Comparison of ENCODE assay signal across 19 cellular contexts in genomic region chr12:69210661-69211060, GRCh38. TPM values are rescaled to one million over a fixed set of nuclear protein-coding genes. Genes with fewer than 3 reads are reported as not detected.
DNase-seq lines count a peak whose midpoint lies in the region; ATAC-seq and TF ChIP-seq lines count a peak whose summit lies in the region.
"Had no signal": no experiment of that assay in that cellular context is flagged by ENCODE, and none has a peak within 500 bp of the region (broad histone marks: within the 10 kb centered on the region; RNA-seq: fewer than 3 reads in every experiment).

No MANE protein-coding gene starts in this region.

- H3K4me1 ChIP-seq in mucosa of descending colon (ENCODE audit: low read depth), result no peaks in the 10 kb centered on the region
- H3K4me1 ChIP-seq: BLaER1, Caco-2 had no signal

- H3K4me1 Mint-ChIP-seq in activated CD8-positive, alpha-beta T cell treated with anti-CD3 and anti-CD28 coated beads for 36 hours (ENCODE audit: low read depth), result no peaks in the 10 kb centered on the region
- no peaks in the 10 kb centered on the region for H3K4me1 Mint-ChIP-seq in activated CD8-positive, alpha-beta T cell treated with anti-CD3 and anti-CD28 coated beads, Interleukin-2, amount 10 ng/mL, durations not matched to agents 7 days and 5 days (ENCODE audit: low read depth)
- H3K4me1 Mint-ChIP-seq: B cell; CD4-positive, CD25-positive, alpha-beta regulatory T cell had no signal

- intact Hi-C loops in activated CD8-positive, alpha-beta T cell treated with anti-CD3 and anti-CD28 coated beads for 36 hours (cut with micrococcal nuclease), result no loop called here
- intact Hi-C loops in mucosa of descending colon (cut with DNase I, micrococcal nuclease), result no loop called here

- peak; percentile 30 to 55 for ATAC-seq in activated CD4-positive, CD25-positive, alpha-beta regulatory T cell treated with anti-CD3 and anti-CD28 coated beads, Interleukin-2, amount 50 U/mL, for 24 hours
- peak; percentile 51 for ATAC-seq in activated CD8-positive, alpha-beta T cell treated with anti-CD3 and anti-CD28 coated beads for 36 hours
- ATAC-seq in activated CD8-positive, alpha-beta T cell treated with anti-CD3 and anti-CD28 coated beads, Interleukin-2, amount 10 ng/mL, durations not matched to agents 7 days and 5 days, result no peak
- ATAC-seq in mucosa of descending colon (peak; percentile 29), esophagus mucosa (no peak)
- ATAC-seq: CD8-positive, alpha-beta T cell; GM12878 had no signal

- H3K9me3 ChIP-seq in mucosa of descending colon, result no peaks in the 10 kb centered on the region
- H3K9me3 ChIP-seq: Caco-2 had no signal

- no peak overlapping the region for H3K4me3 Mint-ChIP-seq in activated CD8-positive, alpha-beta T cell treated with anti-CD3 and anti-CD28 coated beads for 36 hours
- no peak overlapping the region for H3K4me3 Mint-ChIP-seq in activated CD8-positive, alpha-beta T cell treated with anti-CD3 and anti-CD28 coated beads, Interleukin-2, amount 10 ng/mL, durations not matched to agents 7 days and 5 days
- H3K4me3 Mint-ChIP-seq: B cell; CD4-positive, CD25-positive, alpha-beta regulatory T cell; CD8-positive, alpha-beta T cell had no signal

- TF ChIP-seq CTCF in activated CD8-positive, alpha-beta T cell treated with anti-CD3 and anti-CD28 coated beads for 36 hours (IDR thresholded peaks at IDR 0.05), result no peak
- no peak for TF ChIP-seq CTCF in mucosa of descending colon (IDR thresholded peaks at IDR 0.05)

- H3K4me3 ChIP-seq in mucosa of descending colon, result no peak overlapping the region
- H3K4me3 ChIP-seq: BLaER1, GM12878, GM23248 had no signal

- DNase-seq in activated CD4-positive, CD25-positive, alpha-beta regulatory T cell treated with anti-CD3 and anti-CD28 coated beads, Interleukin-2, amount 50 U/mL, for 72 hours, result no peak
- peak; percentile 8 for DNase-seq in activated CD8-positive, alpha-beta T cell treated with anti-CD3 and anti-CD28 coated beads for 36 hours
- no peak for DNase-seq in activated CD8-positive, alpha-beta T cell treated with anti-CD3 and anti-CD28 coated beads, Interleukin-2, amount 10 ng/mL, durations not matched to agents 7 days and 5 days
- DNase-seq in mucosa of descending colon, result no peak
- DNase-seq: Caco-2; CD4-positive, CD25-positive, alpha-beta regulatory T cell; CD8-positive, alpha-beta T cell; DMS 273 treated with DMSO at 0.1 percent for 48 hours; DMS79; EL; GDM1; GM23248; H7; HCEC 1CT had no signal

- H3K27ac Mint-ChIP-seq in activated CD8-positive, alpha-beta T cell treated with anti-CD3 and anti-CD28 coated beads for 36 hours, result no peak overlapping the region
- no peak overlapping the region for H3K27ac Mint-ChIP-seq in activated CD8-positive, alpha-beta T cell treated with anti-CD3 and anti-CD28 coated beads, Interleukin-2, amount 10 ng/mL, durations not matched to agents 7 days and 5 days
- H3K27ac Mint-ChIP-seq: B cell; CD4-positive, CD25-positive, alpha-beta regulatory T cell; CD8-positive, alpha-beta T cell had no signal

- H3K9me3 Mint-ChIP-seq in activated CD8-positive, alpha-beta T cell treated with anti-CD3 and anti-CD28 coated beads for 36 hours, result peaks cover 16% of the 10 kb centered on the region
- H3K9me3 Mint-ChIP-seq in activated CD8-positive, alpha-beta T cell treated with anti-CD3 and anti-CD28 coated beads, Interleukin-2, amount 10 ng/mL, durations not matched to agents 7 days and 5 days (ENCODE audit: insufficient read depth), result peaks cover 4% of the 10 kb centered on the region

- CTCF ChIA-PET in activated CD8-positive, alpha-beta T cell treated with anti-CD3 and anti-CD28 coated beads for 36 hours (lab: Charles Lee), result interaction anchor here (1.3 to 2.4 kb wide), 2 partner anchors 54 to 56 kb away, joined by 4 to 6 read pairs; no protein-coding TSS in a partner anchor
- CTCF ChIA-PET in activated CD8-positive, alpha-beta T cell treated with anti-CD3 and anti-CD28 coated beads, Interleukin-2, amount 10 ng/mL, durations not matched to agents 7 days and 5 days (lab: Charles Lee), result no interaction called here

- no peaks in the 10 kb centered on the region for H3K36me3 ChIP-seq in mucosa of descending colon (ENCODE audit: low read depth)
- H3K36me3 ChIP-seq: BLaER1 had no signal

- POLR2A ChIA-PET in activated CD8-positive, alpha-beta T cell treated with anti-CD3 and anti-CD28 coated beads for 36 hours (lab: Charles Lee), result interaction anchor here (0.6 kb wide), 1 partner anchor 79 kb away, joined by 3 read pairs; no protein-coding TSS in a partner anchor
- POLR2A ChIA-PET in activated CD8-positive, alpha-beta T cell treated with anti-CD3 and anti-CD28 coated beads, Interleukin-2, amount 10 ng/mL, durations not matched to agents 7 days and 5 days (lab: Charles Lee), result no interaction called here

- H3K36me3 Mint-ChIP-seq in activated CD8-positive, alpha-beta T cell treated with anti-CD3 and anti-CD28 coated beads for 36 hours (ENCODE audit: low read depth), result peaks cover 2% of the 10 kb centered on the region
- H3K36me3 Mint-ChIP-seq in activated CD8-positive, alpha-beta T cell treated with anti-CD3 and anti-CD28 coated beads, Interleukin-2, amount 10 ng/mL, durations not matched to agents 7 days and 5 days (ENCODE audit: low read depth), result no peaks in the 10 kb centered on the region
- H3K36me3 Mint-ChIP-seq: CD4-positive, CD25-positive, alpha-beta regulatory T cell; CD8-positive, alpha-beta T cell had no signal

- H3K27me3 Mint-ChIP-seq in activated CD8-positive, alpha-beta T cell treated with anti-CD3 and anti-CD28 coated beads for 36 hours, result no peaks in the 10 kb centered on the region
- H3K27me3 Mint-ChIP-seq in activated CD8-positive, alpha-beta T cell treated with anti-CD3 and anti-CD28 coated beads, Interleukin-2, amount 10 ng/mL, durations not matched to agents 7 days and 5 days (ENCODE audit: low read depth), result peaks cover 2% of the 10 kb centered on the region
- H3K27me3 Mint-ChIP-seq: B cell had no signal

RNA-seq across cellular contexts. Expression of gene CPSF6, which starts 28.7 kb away (rescaled TPM):
- 10 to 100 TPM; 94.1 to 98.9 TPM for total RNA-seq in activated CD8-positive, alpha-beta T cell treated with anti-CD3 and anti-CD28 coated beads for 36 hours
- 10 to 100 TPM; 95.6 to 97.8 TPM for total RNA-seq in activated CD8-positive, alpha-beta T cell treated with anti-CD3 and anti-CD28 coated beads, Interleukin-2, amount 10 ng/mL, durations not matched to agents 7 days and 5 days
- total RNA-seq in mucosa of descending colon, result 10 to 100 TPM; 46.7 to 57.3 (median 57.2) TPM
- total RNA-seq in esophagus mucosa, result 36.1 TPM

Comparison
In these comparisons a context has a peak if more than half of its experiments do, and no peak if none do; other contexts are left out.
1. ATAC-seq: peak in activated CD4-positive, CD25-positive, alpha-beta regulatory T cell treated with anti-CD3 and anti-CD28 coated beads, Interleukin-2, amount 50 U/mL, for 24 hours (2 of 2), activated CD8-positive, alpha-beta T cell treated with anti-CD3 and anti-CD28 coated beads for 36 hours (single experiment) and mucosa of descending colon (single experiment); none in activated CD8-positive, alpha-beta T cell treated with anti-CD3 and anti-CD28 coated beads, Interleukin-2, amount 10 ng/mL, durations not matched to agents 7 days and 5 days (single experiment) and esophagus mucosa (single experiment).